ENCODE assay signal across 1 cellular context in genomic region chr2:173986805-173987204, GRCh38.
TF ChIP-seq lines count a peak whose summit lies in the region.

No MANE protein-coding gene starts in this region.

TF ChIP-seq in SK-N-SH, 30 proteins besides CTCF, POLR2A, EP300 and RAD21 (continued from another document):
- TF ChIP-seq REST (IDR thresholded peaks at IDR 0.05; ENCODE audit: low read depth, low read length) (no peak), SIN3A (IDR thresholded peaks at IDR 0.05; ENCODE audit: borderline replicate concordance, low read depth, low read length) (no peak), GATA2 (CRISPR knock-in tag; IDR thresholded peaks at IDR 0.05) (no peak), TAF1 (IDR thresholded peaks at IDR 0.05; ENCODE audit: borderline replicate concordance, low read depth, low read length) (no peak)
